Comparison of ENCODE assay signal across 1 cellular context in the genomic region with DNA sequence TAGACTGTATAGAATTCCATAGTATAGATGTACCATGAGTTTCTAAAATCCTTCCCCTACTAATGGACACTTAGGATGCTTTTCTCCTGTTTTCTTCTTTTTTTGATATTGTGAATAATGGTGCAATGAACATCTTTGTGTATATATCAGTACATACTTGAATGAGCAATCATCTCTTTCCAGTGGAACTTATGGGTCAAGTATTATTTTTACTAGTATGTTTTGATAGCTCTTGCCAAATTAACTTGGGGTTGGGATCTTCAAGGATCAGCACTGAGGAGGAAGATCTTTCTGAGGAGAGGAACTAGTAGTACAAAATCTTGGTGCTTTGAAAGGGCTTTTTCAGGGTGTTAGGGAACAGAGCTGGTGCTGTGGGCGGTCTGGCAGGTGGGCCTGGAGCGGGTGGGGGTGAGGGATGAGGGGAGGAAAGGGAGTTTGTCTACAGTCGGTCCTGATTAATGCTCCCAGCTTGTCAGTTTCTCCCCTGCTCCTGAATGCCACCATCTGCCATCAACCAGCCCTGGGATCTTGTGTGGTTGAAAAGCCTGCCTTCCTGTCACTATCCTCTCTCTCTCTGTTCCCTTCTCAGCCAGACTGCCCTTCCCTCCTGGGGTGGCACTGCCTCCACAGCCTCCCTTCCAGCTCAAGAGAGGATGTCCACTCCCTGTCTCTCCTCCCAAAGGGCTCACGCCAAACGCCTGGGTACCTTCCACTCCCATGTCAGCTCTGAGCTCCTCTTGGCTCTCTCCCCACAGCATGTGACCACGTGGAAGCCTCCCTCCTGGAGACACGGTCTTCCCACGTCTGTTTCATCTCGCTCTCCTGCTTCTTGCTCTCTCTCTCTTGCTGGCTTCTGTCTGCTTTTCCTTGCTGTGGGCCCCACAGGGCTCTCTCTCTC.
TF ChIP-seq lines count a peak whose summit lies in the region.

No MANE protein-coding gene starts in this region.

TF ChIP-seq in HepG2, 621 proteins besides CTCF, POLR2A, EP300 and RAD21 (continued from another document):
- no peak for TF ChIP-seq AFF4 (CRISPR knock-in tag; IDR thresholded peaks at IDR 0.05)
- TF ChIP-seq MIER2 (CRISPR knock-in tag; IDR thresholded peaks at IDR 0.05), result no peak
- no peak for TF ChIP-seq BRF2 (CRISPR knock-in tag; IDR thresholded peaks at IDR 0.05)
- no peak for TF ChIP-seq HNF1B (CRISPR knock-in tag; IDR thresholded peaks at IDR 0.05)
- no peak for TF ChIP-seq TBL1XR1 (IDR thresholded peaks at IDR 0.05; ENCODE audit: borderline replicate concordance, low read length, partially characterized antibody)
- no peak for TF ChIP-seq HDAC6 (IDR thresholded peaks at IDR 0.05; ENCODE audit: low read depth, low read length)
- TF ChIP-seq ZNF367 (CRISPR knock-in tag; IDR thresholded peaks at IDR 0.05; ENCODE audit: borderline replicate concordance), result no peak
- TF ChIP-seq ZNF747 (CRISPR knock-in tag; IDR thresholded peaks at IDR 0.05; ENCODE audit: borderline replicate concordance), result no peak
